Comparison of ENCODE assay signal across 1 cellular context in genomic region chr16:16201880-16202279, GRCh38. TPM values are rescaled to one million over a fixed set of nuclear protein-coding genes. Genes with fewer than 3 reads are reported as not detected.
"Had no signal": no experiment of that assay in that cellular context is flagged by ENCODE, and none has a peak within 500 bp of the region (broad histone marks: within the 10 kb centered on the region; RNA-seq: fewer than 3 reads in every experiment).

No MANE protein-coding gene starts in this region.

RNA-seq across cellular contexts. Expression of gene ABCC6, which starts 21.4 kb away (rescaled TPM):
- polyA plus RNA-seq: keratinocyte had no signal
